20 cellular contexts compared by ENCODE assay signal in genomic region chr16:68357923-68358322, GRCh38.
"Had no signal": no experiment of that assay in that cellular context is flagged by ENCODE, and none has a peak within 500 bp of the region (broad histone marks: within the 10 kb centered on the region; RNA-seq: fewer than 3 reads in every experiment).

No MANE protein-coding gene starts in this region.

- H3K4me3 Mint-ChIP-seq: activated CD8-positive, alpha-beta memory T cell treated with anti-CD3 and anti-CD28 coated beads, Interleukin-2, amount 10 ng/mL, durations not matched to agents 7 days and 5 days; brain; mesothelial cell of epicardium; stimulated activated naive CD8-positive, alpha-beta T cell treated with anti-CD3 and anti-CD28 coated beads, Interleukin-15, Interleukin-2, amounts not matched to agents 100 ng/mL and 50 ng/mL, for 24 hours; type B pancreatic cell had no signal

- FAIRE-seq: endometrium, frontal cortex, keratinocyte had no signal

- H3K9me3 Mint-ChIP-seq: brain; mesothelial cell of epicardium; stimulated activated naive CD8-positive, alpha-beta T cell treated with anti-CD3 and anti-CD28 coated beads, Interleukin-15, Interleukin-2, amounts not matched to agents 100 ng/mL and 50 ng/mL, for 24 hours; type B pancreatic cell had no signal

- H3K4me1 ChIP-seq: colonic mucosa had no signal

- H3K27me3 ChIP-seq: colonic mucosa, left lung had no signal

- DNase-seq: activated CD4-positive, alpha-beta T cell treated with anti-CD3 and anti-CD28 coated beads, Interleukin-2, amount 50 U/mL, for 4 hours; activated CD8-positive, alpha-beta memory T cell treated with anti-CD3 and anti-CD28 coated beads, Interleukin-2, amount 10 ng/mL, durations not matched to agents 7 days and 5 days; activated naive CD4-positive, alpha-beta T cell; anterior cingulate cortex; central memory CD4-positive, alpha-beta T cell; colonic mucosa; hypothalamus; T-helper 2 cell had no signal

- H3K27me3 Mint-ChIP-seq: activated CD8-positive, alpha-beta memory T cell treated with anti-CD3 and anti-CD28 coated beads, Interleukin-2, amount 10 ng/mL, durations not matched to agents 7 days and 5 days; brain; stimulated activated naive CD8-positive, alpha-beta T cell treated with anti-CD3 and anti-CD28 coated beads, Interleukin-15, Interleukin-2, amounts not matched to agents 100 ng/mL and 50 ng/mL, for 24 hours; type B pancreatic cell had no signal

- H3K27ac ChIP-seq: colonic mucosa, left lung, prostate gland, VCaP had no signal

- H3K27ac Mint-ChIP-seq: activated CD8-positive, alpha-beta memory T cell treated with anti-CD3 and anti-CD28 coated beads, Interleukin-2, amount 10 ng/mL, durations not matched to agents 7 days and 5 days; mesothelial cell of epicardium; stimulated activated naive CD8-positive, alpha-beta T cell treated with anti-CD3 and anti-CD28 coated beads, Interleukin-15, Interleukin-2, amounts not matched to agents 100 ng/mL and 50 ng/mL, for 24 hours; type B pancreatic cell had no signal

- ATAC-seq: activated CD8-positive, alpha-beta memory T cell treated with anti-CD3 and anti-CD28 coated beads, Interleukin-2, amount 10 ng/mL, durations not matched to agents 7 days and 5 days; left lung; right cardiac atrium had no signal

- H3K9me3 ChIP-seq: colonic mucosa, left lung, prostate gland had no signal

- H3K36me3 ChIP-seq: colonic mucosa had no signal

- H3K4me3 ChIP-seq: colonic mucosa, left lung, prostate gland, skin epidermis had no signal
